In genomic region chr17:82614095-82614631, GRCh38 we compare ENCODE assay signal across 2 cellular contexts.
TF ChIP-seq lines count a peak whose summit lies in the region.

No MANE protein-coding gene starts in this region.

TF ChIP-seq in HepG2, 621 proteins besides CTCF, POLR2A, EP300 and RAD21:
- TF ChIP-seq NAIF1 (CRISPR knock-in tag; IDR thresholded peaks at IDR 0.05; ENCODE audit: borderline replicate concordance): no peak
- no peak for TF ChIP-seq KMT2A (CRISPR knock-in tag; IDR thresholded peaks at IDR 0.05)
- TF ChIP-seq ZNF557 (CRISPR knock-in tag; IDR thresholded peaks at IDR 0.05): no peak
- no peak for TF ChIP-seq ZNF503 (CRISPR knock-in tag; IDR thresholded peaks at IDR 0.05)
- peak; percentile 16 for TF ChIP-seq AGO2 (optimal IDR thresholded peaks at IDR 0.05; ENCODE audit: low read depth, low read length)
TF ChIP-seq in HepG2: peak in this region for 1.

TF ChIP-seq in WTC11, 78 proteins besides CTCF, POLR2A, EP300 and RAD21:
- TF ChIP-seq SMAD4 (CRISPR knock-in tag; IDR thresholded peaks at IDR 0.05): no peak
